27 cellular contexts compared by ENCODE assay signal in the genomic region with DNA sequence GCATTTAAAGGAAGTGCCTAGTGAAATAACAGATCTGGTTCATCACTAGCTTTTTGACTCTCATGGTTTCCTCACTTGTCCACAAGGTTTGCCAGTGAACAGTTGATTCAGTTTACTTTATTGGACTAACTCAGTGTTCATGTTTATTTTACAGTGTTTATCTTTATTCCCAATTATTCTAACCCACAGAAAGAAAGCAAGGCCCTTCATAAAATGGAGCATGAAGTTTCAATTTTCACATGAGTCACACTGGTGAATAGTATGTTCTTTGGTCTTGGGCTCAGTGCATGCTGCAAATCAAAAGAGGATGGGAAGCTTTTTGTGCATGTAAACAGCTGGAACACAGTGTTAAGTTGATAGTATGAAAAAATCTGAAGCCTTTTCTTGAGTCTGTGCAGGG.
A peak's percentile ranks its signal among the peaks of the same experiment; 100 is the strongest.
DNase-seq lines count a peak whose midpoint lies in the region; ATAC-seq, FAIRE-seq and TF ChIP-seq lines count a peak whose summit lies in the region.
"Had no signal": no experiment of that assay in that cellular context is flagged by ENCODE, and none has a peak within 500 bp of the region (broad histone marks: within the 10 kb centered on the region; RNA-seq: fewer than 3 reads in every experiment).

No MANE protein-coding gene starts in this region.

- intact Hi-C loops in left cardiac atrium (cut with DNase I) = no loop called here

- no peak overlapping the region for H3K4me3 Mint-ChIP-seq in astrocyte (ENCODE audit: unreplicated experiment)
- H3K4me3 Mint-ChIP-seq: CD4-positive, alpha-beta T cell; memory B cell; natural killer cell; stimulated activated naive CD8-positive, alpha-beta T cell treated with anti-CD3 and anti-CD28 coated beads, Interleukin-15, amount 100 ng/mL, for 72 hours; T-cell had no signal

- FAIRE-seq in astrocyte (lab: Jason Lieb, UNC) = no peak
- FAIRE-seq: GM12892, GM19239 had no signal

- TF ChIP-seq CTCF in astrocyte (IDR thresholded peaks at IDR 0.05; ENCODE audit: insufficient read depth, low read depth, low read length) = no peak

- no peaks in the 10 kb centered on the region for H3K79me2 ChIP-seq in astrocyte (ENCODE audit: insufficient read depth, low read length)
- H3K79me2 ChIP-seq: parathyroid adenoma had no signal

- H3K4me1 ChIP-seq in astrocyte (ENCODE audit: insufficient read depth, low read length) = no peaks in the 10 kb centered on the region
- no peaks in the 10 kb centered on the region for H3K4me1 ChIP-seq in effector memory CD4-positive, alpha-beta T cell (ENCODE audit: control insufficient read depth, insufficient read depth, low read length, poor library complexity, severe bottlenecking)
- H3K4me1 ChIP-seq: parathyroid adenoma, transverse colon had no signal

- H4K20me1 ChIP-seq in astrocyte (ENCODE audit: insufficient read depth, low read length) = no peaks in the 10 kb centered on the region

- H3K9me3 Mint-ChIP-seq in astrocyte (ENCODE audit: unreplicated experiment) = peaks cover 5% of the 10 kb centered on the region
- H3K9me3 Mint-ChIP-seq: natural killer cell; stimulated activated naive CD8-positive, alpha-beta T cell treated with anti-CD3 and anti-CD28 coated beads, Interleukin-15, amount 100 ng/mL, for 72 hours had no signal

- no peaks in the 10 kb centered on the region for H3K4me1 Mint-ChIP-seq in astrocyte (ENCODE audit: low read depth, unreplicated experiment)
- H3K4me1 Mint-ChIP-seq: memory B cell; natural killer cell; stimulated activated naive CD8-positive, alpha-beta T cell treated with anti-CD3 and anti-CD28 coated beads, Interleukin-15, amount 100 ng/mL, for 72 hours; T-cell had no signal

- H2AFZ ChIP-seq in astrocyte (ENCODE audit: low read depth, low read length) = no peak overlapping the region
- H2AFZ ChIP-seq: GM23248, parathyroid adenoma had no signal

- H3K27me3 Mint-ChIP-seq in astrocyte (ENCODE audit: low read depth, unreplicated experiment) = no peaks in the 10 kb centered on the region
- H3K27me3 Mint-ChIP-seq: memory B cell had no signal

- peak; percentile 41 for DNase-seq in DMS153 treated with DMSO at 0.1 percent for 48 hours (lab: John Stamatoyannopoulos, UW; ENCODE audit: unreplicated experiment)
- DNase-seq in M059J (ENCODE audit: low read depth) = peak; percentile 43
- peak; percentile 0 for DNase-seq in astrocyte (ENCODE audit: low read depth)
- no peak for DNase-seq in left lobe of liver (ENCODE audit: low spot score)
- no peak for DNase-seq in left cardiac atrium
- no peak for DNase-seq in NCI-H1436 treated with DMSO at 0.1 percent for 48 hours (lab: John Stamatoyannopoulos, UW)
- DNase-seq in effector memory CD4-positive, alpha-beta T cell = no peak
- DNase-seq: activated CD8-positive, alpha-beta memory T cell treated with anti-CD3 and anti-CD28 coated beads, Interleukin-2, amount 50 U/mL, for 48 hours; CD4-positive, alpha-beta T cell; dorsolateral prefrontal cortex; GM23248; natural killer cell; NCI-H1930; NCI-H526; OCI-M1; SHP77 treated with DMSO at 0.1 percent for 48 hours; stimulated activated CD4-positive, alpha-beta T cell treated with anti-CD3 and anti-CD28 coated beads, Interleukin-2, amount 100 ng/mL, for 24 hours; stimulated activated naive CD8-positive, alpha-beta T cell treated with anti-CD3 and anti-CD28 coated beads, Interleukin-15, amount 100 ng/mL, for 72 hours; T-cell; transverse colon had no signal

- ATAC-seq in left lobe of liver = peak; percentile 28
- no peak for ATAC-seq in left cardiac atrium
- no peak for ATAC-seq in GM21825 (IDR thresholded peaks at IDR 0.05; ENCODE audit: unreplicated experiment)
- ATAC-seq: natural killer cell; stimulated activated naive CD8-positive, alpha-beta T cell treated with anti-CD3 and anti-CD28 coated beads, Interleukin-15, amount 100 ng/mL, for 72 hours; T-cell had no signal

- no peak overlapping the region for H3K4me3 ChIP-seq in astrocyte (ENCODE audit: insufficient read depth, low read depth, low read length)
- H3K4me3 ChIP-seq in effector memory CD4-positive, alpha-beta T cell (ENCODE audit: insufficient read depth, low read depth, low read length, poor library complexity, severe bottlenecking) = no peak overlapping the region
- H3K4me3 ChIP-seq: cardiac muscle cell, dorsolateral prefrontal cortex, GM23248, transverse colon had no signal

- no peak overlapping the region for H3K4me2 ChIP-seq in astrocyte (ENCODE audit: low read length)

- no peak overlapping the region for H3K9ac ChIP-seq in astrocyte (ENCODE audit: low read length)
- H3K9ac ChIP-seq: GM23248, parathyroid adenoma had no signal

- no peaks in the 10 kb centered on the region for H3K36me3 ChIP-seq in astrocyte (ENCODE audit: insufficient read depth, low read length)
- H3K36me3 ChIP-seq in effector memory CD4-positive, alpha-beta T cell (ENCODE audit: control insufficient read depth, insufficient read depth, low read length) = no peaks in the 10 kb centered on the region
- H3K36me3 ChIP-seq: cardiac muscle cell, transverse colon had no signal

- no peaks in the 10 kb centered on the region for H3K9me3 ChIP-seq in astrocyte (ENCODE audit: insufficient read depth, low read depth, low read length)
- no peaks in the 10 kb centered on the region for H3K9me3 ChIP-seq in effector memory CD4-positive, alpha-beta T cell (ENCODE audit: control insufficient read depth, low read length)
- H3K9me3 ChIP-seq: transverse colon had no signal

- peaks cover 3% of the 10 kb centered on the region for H3K36me3 Mint-ChIP-seq in astrocyte (ENCODE audit: low read depth, unreplicated experiment)
- H3K36me3 Mint-ChIP-seq: memory B cell, natural killer cell, T-cell had no signal

- no peaks in the 10 kb centered on the region for H3K27me3 ChIP-seq in astrocyte (ENCODE audit: insufficient read depth, low read length)
- no peaks in the 10 kb centered on the region for H3K27me3 ChIP-seq in effector memory CD4-positive, alpha-beta T cell (replicated peaks; ENCODE audit: control insufficient read depth, insufficient read depth, low read length, poor library complexity, severe bottlenecking)
- H3K27me3 ChIP-seq: cardiac muscle cell, dorsolateral prefrontal cortex, transverse colon had no signal

- H3K27ac ChIP-seq in astrocyte (ENCODE audit: low read depth, low read length) = no peak overlapping the region
- H3K27ac ChIP-seq in effector memory CD4-positive, alpha-beta T cell (ENCODE audit: insufficient read depth, low read length, poor library complexity, severe bottlenecking) = no peak overlapping the region
- H3K27ac ChIP-seq: cardiac muscle cell, dorsolateral prefrontal cortex, epithelial cell of prostate, GM23248, parathyroid adenoma, transverse colon had no signal

- H3K27ac Mint-ChIP-seq in astrocyte (ENCODE audit: unreplicated experiment) = no peak overlapping the region
- H3K27ac Mint-ChIP-seq: CD4-positive, alpha-beta T cell; memory B cell; natural killer cell; stimulated activated naive CD8-positive, alpha-beta T cell treated with anti-CD3 and anti-CD28 coated beads, Interleukin-15, amount 100 ng/mL, for 72 hours; T-cell had no signal

Comparison
In these comparisons a context has a peak if more than half of its experiments do, and no peak if none do; other contexts are left out.
1. DNase-seq: peak in DMS153 treated with DMSO at 0.1 percent for 48 hours (single experiment), M059J (single experiment) and astrocyte (single experiment); none in left lobe of liver (single experiment), left cardiac atrium (single experiment), NCI-H1436 treated with DMSO at 0.1 percent for 48 hours (single experiment) and effector memory CD4-positive, alpha-beta T cell (0 of 3).